In the genomic region with DNA sequence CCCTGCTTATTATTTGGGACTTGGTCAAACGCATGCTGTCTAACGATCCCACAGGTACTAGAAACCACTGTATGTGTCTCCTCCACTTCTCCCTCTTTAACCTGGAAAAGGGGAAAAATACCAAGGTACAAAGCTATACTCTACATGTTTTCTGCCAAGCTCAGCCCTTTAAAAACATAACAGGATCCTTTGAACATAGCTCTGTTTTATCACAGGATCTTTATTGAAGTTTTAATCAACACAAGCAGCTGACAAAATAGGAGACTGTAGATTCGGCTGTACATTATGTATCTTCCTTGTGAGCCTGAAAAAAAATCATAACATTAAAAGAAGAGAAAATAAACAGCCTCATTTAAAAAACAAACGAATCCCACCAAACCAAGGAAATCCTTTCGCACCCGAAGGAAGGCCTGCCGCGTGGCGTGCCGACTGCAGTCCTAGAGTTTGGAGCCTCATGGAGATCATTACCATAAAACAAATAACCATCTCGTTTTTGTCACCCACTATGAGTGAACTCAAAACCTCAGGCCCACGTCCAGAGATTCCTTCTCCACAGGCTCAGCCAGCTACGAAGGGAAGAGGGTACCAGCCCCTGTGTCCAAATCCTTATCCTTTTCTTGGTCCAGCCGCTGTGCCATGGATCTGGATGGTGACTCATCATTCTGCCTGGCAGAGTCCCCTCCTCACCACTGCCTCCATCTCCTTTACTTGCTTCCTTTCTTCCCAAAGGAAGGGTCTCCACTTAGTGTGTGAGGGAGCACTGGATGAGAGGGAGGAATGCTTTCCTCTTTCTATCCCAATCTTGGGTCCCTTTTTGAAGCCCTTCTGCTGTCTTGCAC, we compare ENCODE assay signal across 22 cellular contexts.
DNase-seq lines count a peak whose midpoint lies in the region; ATAC-seq and TF ChIP-seq lines count a peak whose summit lies in the region.
"Had no signal": no experiment of that assay in that cellular context is flagged by ENCODE, and none has a peak within 500 bp of the region (broad histone marks: within the 10 kb centered on the region; RNA-seq: fewer than 3 reads in every experiment).

No MANE protein-coding gene starts in this region.

- H4K20me1 ChIP-seq in neural cell (ENCODE audit: insufficient read depth): no peaks in the 10 kb centered on the region

- H3K4me2 ChIP-seq in neural cell (ENCODE audit: low read length): no peak overlapping the region

- no peaks in the 10 kb centered on the region for H3K79me2 ChIP-seq in neural cell (replicated peaks; ENCODE audit: insufficient read depth, low read length)

- H3K9ac ChIP-seq in neural cell (ENCODE audit: low read length): peak overlapping the region; percentile 26

- H3K27me3 ChIP-seq in brain microvascular endothelial cell (replicated peaks) (no peaks in the 10 kb centered on the region), neural cell (ENCODE audit: insufficient read depth, low read depth, low read length) (no peaks in the 10 kb centered on the region)
- H3K27me3 ChIP-seq: gastroesophageal sphincter, tibial nerve had no signal

- H3K4me3 Mint-ChIP-seq in activated T-cell treated with anti-CD3 and anti-CD28 coated beads, Interleukin-2, amount 50 U/mL, for 72 hours: no peak overlapping the region
- H3K4me3 Mint-ChIP-seq in CD14-positive monocyte: no peak overlapping the region
- H3K4me3 Mint-ChIP-seq: activated CD4-positive, alpha-beta memory T cell treated with anti-CD3 and anti-CD28 coated beads for 36 hours; IgD-negative memory B cell; naive thymus-derived CD4-positive, alpha-beta T cell; stimulated activated naive CD8-positive, alpha-beta T cell treated with anti-CD3 and anti-CD28 coated beads, Interleukin-15, Interleukin-2, amounts not matched to agents 100 ng/mL and 50 ng/mL, for 24 hours; T-helper 1 cell treated with Interleukin-12 subunit alpha and Interleukin-12 subunit beta and Interleukin-4 antibody, amounts not matched to agents 30 μg/mL and 1 μg/mL, for 36 hours had no signal

- H3K4me3 ChIP-seq in brain microvascular endothelial cell (ENCODE audit: low read depth, low read length): no peak overlapping the region
- peak overlapping the region; percentile 45 for H3K4me3 ChIP-seq in neural cell (ENCODE audit: low read length)
- H3K4me3 ChIP-seq: gastroesophageal sphincter, tibial nerve had no signal

- peaks cover 1 to 6% of the 10 kb centered on the region in 2 donors for H3K9me3 Mint-ChIP-seq in activated T-cell treated with anti-CD3 and anti-CD28 coated beads, Interleukin-2, amount 50 U/mL, for 72 hours
- H3K9me3 Mint-ChIP-seq in CD14-positive monocyte: peaks cover 0 to 19% (median 2%) of the 10 kb centered on the region in 7 donors
- H3K9me3 Mint-ChIP-seq: activated CD4-positive, alpha-beta memory T cell treated with anti-CD3 and anti-CD28 coated beads for 36 hours; stimulated activated naive CD8-positive, alpha-beta T cell treated with anti-CD3 and anti-CD28 coated beads, Interleukin-15, Interleukin-2, amounts not matched to agents 100 ng/mL and 50 ng/mL, for 24 hours; T-helper 1 cell treated with Interleukin-12 subunit alpha and Interleukin-12 subunit beta and Interleukin-4 antibody, amounts not matched to agents 30 μg/mL and 1 μg/mL, for 36 hours had no signal

- H3K27ac Mint-ChIP-seq in activated T-cell treated with anti-CD3 and anti-CD28 coated beads, Interleukin-2, amount 50 U/mL, for 72 hours: no peak overlapping the region
- no peak overlapping the region for H3K27ac Mint-ChIP-seq in CD14-positive monocyte
- H3K27ac Mint-ChIP-seq: activated CD4-positive, alpha-beta memory T cell treated with anti-CD3 and anti-CD28 coated beads for 36 hours; IgD-negative memory B cell; naive thymus-derived CD4-positive, alpha-beta T cell; stimulated activated naive CD8-positive, alpha-beta T cell treated with anti-CD3 and anti-CD28 coated beads, Interleukin-15, Interleukin-2, amounts not matched to agents 100 ng/mL and 50 ng/mL, for 24 hours; T-helper 1 cell treated with Interleukin-12 subunit alpha and Interleukin-12 subunit beta and Interleukin-4 antibody, amounts not matched to agents 30 μg/mL and 1 μg/mL, for 36 hours had no signal

- intact Hi-C loops in CD14-positive monocyte (cut with micrococcal nuclease): no loop called here

- peak; percentile 48 for DNase-seq in LHCN-M2 (ENCODE audit: low read depth)
- DNase-seq in brain microvascular endothelial cell: no peak
- DNase-seq in NCI-H1930 (lab: John Stamatoyannopoulos, UW): no peak
- DNase-seq in Ammon's horn (ENCODE audit: low spot score): no peak
- DNase-seq in activated T-cell treated with anti-CD3 and anti-CD28 coated beads, Interleukin-2, amount 50 U/mL, for 72 hours: no peak
- no peak for DNase-seq in CD14-positive monocyte (ENCODE audit: low spot score)
- DNase-seq: activated CD4-positive, alpha-beta memory T cell treated with anti-CD3 and anti-CD28 coated beads for 36 hours; activated T-cell treated with anti-CD3 and anti-CD28 coated beads for 4 hours; naive thymus-derived CD4-positive, alpha-beta T cell; NCI-H187; NCI-H345; NCI-H82; OCI-M1; SHP77; stimulated activated CD4-positive, alpha-beta T cell treated with anti-CD3 and anti-CD28 coated beads, Interleukin-2, amount 100 ng/mL, for 48 hours; WERI-Rb-1 had no signal

- H3K27me3 Mint-ChIP-seq in activated T-cell treated with anti-CD3 and anti-CD28 coated beads, Interleukin-2, amount 50 U/mL, for 72 hours (ENCODE audit: low read depth): no peaks in the 10 kb centered on the region
- peaks cover 4% of the 10 kb centered on the region in 3 donors for H3K27me3 Mint-ChIP-seq in CD14-positive monocyte (ENCODE audit: low read depth in 3 of 3)
- H3K27me3 Mint-ChIP-seq: activated CD4-positive, alpha-beta memory T cell treated with anti-CD3 and anti-CD28 coated beads for 36 hours; IgD-negative memory B cell; stimulated activated naive CD8-positive, alpha-beta T cell treated with anti-CD3 and anti-CD28 coated beads, Interleukin-15, Interleukin-2, amounts not matched to agents 100 ng/mL and 50 ng/mL, for 24 hours had no signal

- no peak for ATAC-seq in activated T-cell treated with anti-CD3 and anti-CD28 coated beads, Interleukin-2, amount 50 U/mL, for 72 hours (replicated peaks in 1 of 2)
- ATAC-seq: gastroesophageal sphincter; naive thymus-derived CD4-positive, alpha-beta T cell had no signal

- in situ Hi-C loops in brain microvascular endothelial cell (cut with HindIII; ENCODE audit: low pct_ligation_motif_present, low sequenced_read_pairs): no loop called here

- no peaks in the 10 kb centered on the region for H3K4me1 Mint-ChIP-seq in activated T-cell treated with anti-CD3 and anti-CD28 coated beads, Interleukin-2, amount 50 U/mL, for 72 hours (ENCODE audit: low read depth)
- no peaks in the 10 kb centered on the region for H3K4me1 Mint-ChIP-seq in CD14-positive monocyte
- H3K4me1 Mint-ChIP-seq: IgD-negative memory B cell had no signal

- H3K9me2 ChIP-seq in neural cell (ENCODE audit: insufficient read depth, low read length): no peaks in the 10 kb centered on the region

- no peak overlapping the region for H2AFZ ChIP-seq in neural cell (ENCODE audit: low read depth, low read length)

- no peak for TF ChIP-seq RAD21 in neural cell (conservative IDR thresholded peaks at IDR 0.05)

- H3K27ac ChIP-seq in brain microvascular endothelial cell (peak overlapping the region; percentile 74), neural cell (ENCODE audit: low read length) (peak overlapping the region; percentile 67)
- H3K27ac ChIP-seq: gastroesophageal sphincter, tibial nerve, WERI-Rb-1 had no signal

- H3K36me3 ChIP-seq in brain microvascular endothelial cell (replicated peaks): no peaks in the 10 kb centered on the region
- no peaks in the 10 kb centered on the region for H3K36me3 ChIP-seq in neural cell (ENCODE audit: insufficient read depth, low read length)
- H3K36me3 ChIP-seq: gastroesophageal sphincter, tibial nerve, WERI-Rb-1 had no signal

- no peak for TF ChIP-seq EP300 in neural cell (conservative IDR thresholded peaks at IDR 0.05; ENCODE audit: poor library complexity, severe bottlenecking)

- H3F3A ChIP-seq in neural cell (ENCODE audit: insufficient read depth, low read length, poor library complexity, severe bottlenecking): peaks cover 4% of the 10 kb centered on the region

- H3K36me3 Mint-ChIP-seq in activated T-cell treated with anti-CD3 and anti-CD28 coated beads, Interleukin-2, amount 50 U/mL, for 72 hours (ENCODE audit: insufficient read depth in 2 of 2): no peaks in the 10 kb centered on the region
- no peaks in the 10 kb centered on the region for H3K36me3 Mint-ChIP-seq in CD14-positive monocyte
- H3K36me3 Mint-ChIP-seq: activated CD4-positive, alpha-beta memory T cell treated with anti-CD3 and anti-CD28 coated beads for 36 hours; IgD-negative memory B cell; naive thymus-derived CD4-positive, alpha-beta T cell had no signal

- no peaks in the 10 kb centered on the region for H3K9me3 ChIP-seq in neural cell (ENCODE audit: low read length)
- H3K9me3 ChIP-seq: gastroesophageal sphincter, tibial nerve had no signal

- TF ChIP-seq CTCF in brain microvascular endothelial cell (IDR thresholded peaks at IDR 0.05; ENCODE audit: low read depth, low read length, missing control alignments): no peak
- TF ChIP-seq CTCF in neural cell (IDR thresholded peaks at IDR 0.05; ENCODE audit: poor library complexity, severe bottlenecking): no peak
- TF ChIP-seq CTCF in CD14-positive monocyte (IDR thresholded peaks at IDR 0.05): no peak

TF ChIP-seq in neural cell, 6 proteins besides CTCF, POLR2A, EP300 and RAD21 (continues in another document):
- no peak for TF ChIP-seq EZH2 (IDR thresholded peaks at IDR 0.05; ENCODE audit: borderline replicate concordance, insufficient read depth, low read length, poor library complexity, severe bottlenecking)
- TF ChIP-seq SMC3 (conservative IDR thresholded peaks at IDR 0.05; ENCODE audit: poor library complexity): no peak
- TF ChIP-seq MXI1 (conservative IDR thresholded peaks at IDR 0.05; ENCODE audit: poor library complexity, severe bottlenecking): no peak
- TF ChIP-seq POLR2AphosphoS5 (IDR thresholded peaks at IDR 0.05): no peak
- TF ChIP-seq TAF1 (IDR thresholded peaks at IDR 0.05; ENCODE audit: low read depth): no peak
